ENCODE assay signal across 1 cellular context in the genomic region with DNA sequence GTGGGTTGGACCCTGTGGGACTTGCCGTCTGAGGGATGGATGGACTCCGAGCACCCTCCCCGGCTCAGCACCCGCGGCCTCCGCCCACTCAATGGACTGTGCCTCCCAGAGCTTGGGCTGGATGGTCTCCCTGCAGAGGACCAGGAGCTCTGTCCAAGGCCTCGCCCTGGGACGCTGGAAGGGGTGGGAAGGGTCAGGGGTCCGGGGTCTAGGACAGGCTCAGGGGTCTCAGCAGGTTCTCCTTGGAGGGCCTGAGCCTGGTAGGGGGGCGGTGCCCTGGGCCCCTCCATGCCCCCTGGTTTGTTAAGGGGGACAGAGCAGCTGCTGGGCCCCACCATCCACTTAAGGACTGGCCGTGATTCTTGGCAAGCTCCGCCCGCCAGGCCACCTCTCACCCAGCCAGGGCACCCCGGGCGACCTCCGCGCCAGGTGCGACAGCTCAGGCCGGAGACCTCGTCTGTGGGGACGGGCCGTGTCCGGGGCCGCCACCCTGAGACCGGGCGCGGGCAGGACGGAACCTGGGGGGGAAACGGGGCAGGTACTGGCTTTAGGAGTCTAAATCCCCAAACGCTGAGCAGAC.
TF ChIP-seq lines count a peak whose summit lies in the region.

No MANE protein-coding gene starts in this region.

TF ChIP-seq in HepG2, 621 proteins besides CTCF, POLR2A, EP300 and RAD21 (continues in another document):
- no peak for TF ChIP-seq DR1 (CRISPR knock-in tag; IDR thresholded peaks at IDR 0.05)
- no peak for TF ChIP-seq HNF4A (CRISPR knock-in tag; IDR thresholded peaks at IDR 0.05)
- no peak for TF ChIP-seq ZNF670 (CRISPR knock-in tag; IDR thresholded peaks at IDR 0.05; ENCODE audit: borderline replicate concordance)
- no peak for TF ChIP-seq POGZ (CRISPR knock-in tag; IDR thresholded peaks at IDR 0.05)
- TF ChIP-seq ZNF317 (CRISPR knock-in tag; IDR thresholded peaks at IDR 0.05): no peak
- TF ChIP-seq ETV6 (CRISPR knock-in tag; conservative IDR thresholded peaks at IDR 0.05): no peak
- TF ChIP-seq TBX3 (IDR thresholded peaks at IDR 0.05; ENCODE audit: borderline replicate concordance): no peak
- TF ChIP-seq THAP11 (CRISPR knock-in tag; IDR thresholded peaks at IDR 0.05): peak; percentile 9; the same call in 1 of the 2 replicates
- TF ChIP-seq, protein P1, sequence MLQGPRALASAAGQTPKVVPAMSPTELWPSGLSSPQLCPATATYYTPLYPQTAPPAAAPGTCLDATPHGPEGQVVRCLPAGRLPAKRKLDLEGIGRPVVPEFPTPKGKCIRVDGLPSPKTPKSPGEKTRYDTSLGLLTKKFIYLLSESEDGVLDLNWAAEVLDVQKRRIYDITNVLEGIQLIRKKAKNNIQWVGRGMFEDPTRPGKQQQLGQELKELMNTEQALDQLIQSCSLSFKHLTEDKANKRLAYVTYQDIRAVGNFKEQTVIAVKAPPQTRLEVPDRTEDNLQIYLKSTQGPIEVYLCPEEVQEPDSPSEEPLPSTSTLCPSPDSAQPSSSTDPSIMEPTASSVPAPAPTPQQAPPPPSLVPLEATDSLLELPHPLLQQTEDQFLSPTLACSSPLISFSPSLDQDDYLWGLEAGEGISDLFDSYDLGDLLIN (CRISPR knock-in tag; IDR thresholded peaks at IDR 0.05; ENCODE audit: borderline replicate concordance): no peak
- no peak for TF ChIP-seq ZNF563 (CRISPR knock-in tag; IDR thresholded peaks at IDR 0.05)
- TF ChIP-seq, protein P2, sequence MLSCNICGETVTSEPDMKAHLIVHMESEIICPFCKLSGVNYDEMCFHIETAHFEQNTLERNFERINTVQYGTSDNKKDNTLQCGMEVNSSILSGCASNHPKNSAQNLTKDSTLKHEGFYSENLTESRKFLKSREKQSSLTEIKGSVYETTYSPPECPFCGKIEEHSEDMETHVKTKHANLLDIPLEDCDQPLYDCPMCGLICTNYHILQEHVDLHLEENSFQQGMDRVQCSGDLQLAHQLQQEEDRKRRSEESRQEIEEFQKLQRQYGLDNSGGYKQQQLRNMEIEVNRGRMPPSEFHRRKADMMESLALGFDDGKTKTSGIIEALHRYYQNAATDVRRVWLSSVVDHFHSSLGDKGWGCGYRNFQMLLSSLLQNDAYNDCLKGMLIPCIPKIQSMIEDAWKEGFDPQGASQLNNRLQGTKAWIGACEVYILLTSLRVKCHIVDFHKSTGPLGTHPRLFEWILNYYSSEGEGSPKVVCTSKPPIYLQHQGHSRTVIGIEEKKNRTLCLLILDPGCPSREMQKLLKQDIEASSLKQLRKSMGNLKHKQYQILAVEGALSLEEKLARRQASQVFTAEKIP (CRISPR knock-in tag; IDR thresholded peaks at IDR 0.05; ENCODE audit: borderline replicate concordance): no peak
- no peak for TF ChIP-seq SP2 (CRISPR knock-in tag; IDR thresholded peaks at IDR 0.05)
- TF ChIP-seq IRF2 (CRISPR knock-in tag; IDR thresholded peaks at IDR 0.05): no peak
- TF ChIP-seq, protein P3, sequence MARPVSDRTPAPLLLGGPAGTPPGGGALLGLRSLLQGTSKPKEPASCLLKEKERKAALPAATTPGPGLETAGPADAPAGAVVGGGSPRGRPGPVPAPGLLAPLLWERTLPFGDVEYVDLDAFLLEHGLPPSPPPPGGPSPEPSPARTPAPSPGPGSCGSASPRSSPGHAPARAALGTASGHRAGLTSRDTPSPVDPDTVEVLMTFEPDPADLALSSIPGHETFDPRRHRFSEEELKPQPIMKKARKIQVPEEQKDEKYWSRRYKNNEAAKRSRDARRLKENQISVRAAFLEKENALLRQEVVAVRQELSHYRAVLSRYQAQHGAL (CRISPR knock-in tag; IDR thresholded peaks at IDR 0.05; ENCODE audit: not compliant biosample characterization): no peak
- TF ChIP-seq ZNF350 (CRISPR knock-in tag; IDR thresholded peaks at IDR 0.05; ENCODE audit: borderline replicate concordance, low read depth): no peak
- no peak for TF ChIP-seq KAT7 (CRISPR knock-in tag; IDR thresholded peaks at IDR 0.05; ENCODE audit: borderline replicate concordance)
- TF ChIP-seq, protein P4, sequence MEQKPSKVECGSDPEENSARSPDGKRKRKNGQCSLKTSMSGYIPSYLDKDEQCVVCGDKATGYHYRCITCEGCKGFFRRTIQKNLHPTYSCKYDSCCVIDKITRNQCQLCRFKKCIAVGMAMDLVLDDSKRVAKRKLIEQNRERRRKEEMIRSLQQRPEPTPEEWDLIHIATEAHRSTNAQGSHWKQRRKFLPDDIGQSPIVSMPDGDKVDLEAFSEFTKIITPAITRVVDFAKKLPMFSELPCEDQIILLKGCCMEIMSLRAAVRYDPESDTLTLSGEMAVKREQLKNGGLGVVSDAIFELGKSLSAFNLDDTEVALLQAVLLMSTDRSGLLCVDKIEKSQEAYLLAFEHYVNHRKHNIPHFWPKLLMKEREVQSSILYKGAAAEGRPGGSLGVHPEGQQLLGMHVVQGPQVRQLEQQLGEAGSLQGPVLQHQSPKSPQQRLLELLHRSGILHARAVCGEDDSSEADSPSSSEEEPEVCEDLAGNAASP (CRISPR knock-in tag; IDR thresholded peaks at IDR 0.05; ENCODE audit: borderline replicate concordance): no peak
- TF ChIP-seq REXO4 (CRISPR knock-in tag; IDR thresholded peaks at IDR 0.05; ENCODE audit: borderline replicate concordance): no peak
- TF ChIP-seq CREB1 (IDR thresholded peaks at IDR 0.05): no peak
- no peak for TF ChIP-seq CREB1 (CRISPR knock-in tag; IDR thresholded peaks at IDR 0.05)
- TF ChIP-seq NFE2L1 (CRISPR knock-in tag; IDR thresholded peaks at IDR 0.05; ENCODE audit: borderline replicate concordance): no peak
- TF ChIP-seq, protein P5, sequence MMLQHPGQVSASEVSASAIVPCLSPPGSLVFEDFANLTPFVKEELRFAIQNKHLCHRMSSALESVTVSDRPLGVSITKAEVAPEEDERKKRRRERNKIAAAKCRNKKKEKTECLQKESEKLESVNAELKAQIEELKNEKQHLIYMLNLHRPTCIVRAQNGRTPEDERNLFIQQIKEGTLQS (CRISPR knock-in tag; IDR thresholded peaks at IDR 0.05): no peak
- TF ChIP-seq, protein P6, sequence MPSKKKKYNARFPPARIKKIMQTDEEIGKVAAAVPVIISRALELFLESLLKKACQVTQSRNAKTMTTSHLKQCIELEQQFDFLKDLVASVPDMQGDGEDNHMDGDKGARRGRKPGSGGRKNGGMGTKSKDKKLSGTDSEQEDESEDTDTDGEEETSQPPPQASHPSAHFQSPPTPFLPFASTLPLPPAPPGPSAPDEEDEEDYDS (CRISPR knock-in tag; IDR thresholded peaks at IDR 0.05): no peak
- no peak for TF ChIP-seq ATF7-NPFF (CRISPR knock-in tag; IDR thresholded peaks at IDR 0.05; ENCODE audit: low read depth)
- TF ChIP-seq, protein P7, sequence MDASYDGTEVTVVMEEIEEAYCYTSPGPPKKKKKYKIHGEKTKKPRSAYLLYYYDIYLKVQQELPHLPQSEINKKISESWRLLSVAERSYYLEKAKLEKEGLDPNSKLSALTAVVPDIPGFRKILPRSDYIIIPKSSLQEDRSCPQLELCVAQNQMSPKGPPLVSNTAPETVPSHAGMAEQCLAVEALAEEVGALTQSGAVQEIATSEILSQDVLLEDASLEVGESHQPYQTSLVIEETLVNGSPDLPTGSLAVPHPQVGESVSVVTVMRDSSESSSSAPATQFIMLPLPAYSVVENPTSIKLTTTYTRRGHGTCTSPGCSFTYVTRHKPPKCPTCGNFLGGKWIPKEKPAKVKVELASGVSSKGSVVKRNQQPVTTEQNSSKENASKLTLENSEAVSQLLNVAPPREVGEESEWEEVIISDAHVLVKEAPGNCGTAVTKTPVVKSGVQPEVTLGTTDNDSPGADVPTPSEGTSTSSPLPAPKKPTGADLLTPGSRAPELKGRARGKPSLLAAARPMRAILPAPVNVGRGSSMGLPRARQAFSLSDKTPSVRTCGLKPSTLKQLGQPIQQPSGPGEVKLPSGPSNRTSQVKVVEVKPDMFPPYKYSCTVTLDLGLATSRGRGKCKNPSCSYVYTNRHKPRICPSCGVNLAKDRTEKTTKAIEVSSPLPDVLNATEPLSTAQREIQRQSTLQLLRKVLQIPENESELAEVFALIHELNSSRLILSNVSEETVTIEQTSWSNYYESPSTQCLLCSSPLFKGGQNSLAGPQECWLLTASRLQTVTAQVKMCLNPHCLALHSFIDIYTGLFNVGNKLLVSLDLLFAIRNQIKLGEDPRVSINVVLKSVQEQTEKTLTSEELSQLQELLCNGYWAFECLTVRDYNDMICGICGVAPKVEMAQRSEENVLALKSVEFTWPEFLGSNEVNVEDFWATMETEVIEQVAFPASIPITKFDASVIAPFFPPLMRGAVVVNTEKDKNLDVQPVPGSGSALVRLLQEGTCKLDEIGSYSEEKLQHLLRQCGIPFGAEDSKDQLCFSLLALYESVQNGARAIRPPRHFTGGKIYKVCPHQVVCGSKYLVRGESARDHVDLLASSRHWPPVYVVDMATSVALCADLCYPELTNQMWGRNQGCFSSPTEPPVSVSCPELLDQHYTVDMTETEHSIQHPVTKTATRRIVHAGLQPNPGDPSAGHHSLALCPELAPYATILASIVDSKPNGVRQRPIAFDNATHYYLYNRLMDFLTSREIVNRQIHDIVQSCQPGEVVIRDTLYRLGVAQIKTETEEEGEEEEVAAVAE (CRISPR knock-in tag; IDR thresholded peaks at IDR 0.05; ENCODE audit: borderline replicate concordance): no peak
- TF ChIP-seq CBFB (CRISPR knock-in tag; IDR thresholded peaks at IDR 0.05): no peak
- TF ChIP-seq NKX3-1 (CRISPR knock-in tag; IDR thresholded peaks at IDR 0.05): no peak
- no peak for TF ChIP-seq BRCA1 (CRISPR knock-in tag; IDR thresholded peaks at IDR 0.05)
- no peak for TF ChIP-seq HOXA7 (CRISPR knock-in tag; IDR thresholded peaks at IDR 0.05)
- TF ChIP-seq MIER3 (CRISPR knock-in tag; IDR thresholded peaks at IDR 0.05; ENCODE audit: borderline replicate concordance): 0 out of 2 replicates have a peak, but pooled peaks have one; percentile 3
- no peak for TF ChIP-seq MAFF (IDR thresholded peaks at IDR 0.05; ENCODE audit: low read depth, low read length)
- no peak for TF ChIP-seq RBM22 (optimal IDR thresholded peaks at IDR 0.05; ENCODE audit: low read length)
- no peak for TF ChIP-seq ZNF652 (CRISPR knock-in tag; IDR thresholded peaks at IDR 0.05; ENCODE audit: borderline replicate concordance, low read depth)
- TF ChIP-seq ZKSCAN5 (CRISPR knock-in tag; IDR thresholded peaks at IDR 0.05): no peak
- TF ChIP-seq, protein P8, sequence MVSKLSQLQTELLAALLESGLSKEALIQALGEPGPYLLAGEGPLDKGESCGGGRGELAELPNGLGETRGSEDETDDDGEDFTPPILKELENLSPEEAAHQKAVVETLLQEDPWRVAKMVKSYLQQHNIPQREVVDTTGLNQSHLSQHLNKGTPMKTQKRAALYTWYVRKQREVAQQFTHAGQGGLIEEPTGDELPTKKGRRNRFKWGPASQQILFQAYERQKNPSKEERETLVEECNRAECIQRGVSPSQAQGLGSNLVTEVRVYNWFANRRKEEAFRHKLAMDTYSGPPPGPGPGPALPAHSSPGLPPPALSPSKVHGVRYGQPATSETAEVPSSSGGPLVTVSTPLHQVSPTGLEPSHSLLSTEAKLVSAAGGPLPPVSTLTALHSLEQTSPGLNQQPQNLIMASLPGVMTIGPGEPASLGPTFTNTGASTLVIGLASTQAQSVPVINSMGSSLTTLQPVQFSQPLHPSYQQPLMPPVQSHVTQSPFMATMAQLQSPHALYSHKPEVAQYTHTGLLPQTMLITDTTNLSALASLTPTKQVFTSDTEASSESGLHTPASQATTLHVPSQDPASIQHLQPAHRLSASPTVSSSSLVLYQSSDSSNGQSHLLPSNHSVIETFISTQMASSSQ (IDR thresholded peaks at IDR 0.05; ENCODE audit: low read depth): no peak
- TF ChIP-seq, protein P8 (CRISPR knock-in tag; IDR thresholded peaks at IDR 0.05; ENCODE audit: borderline replicate concordance): 0 out of 2 replicates have a peak, but pooled peaks have one; percentile 11
- TF ChIP-seq, protein P9, sequence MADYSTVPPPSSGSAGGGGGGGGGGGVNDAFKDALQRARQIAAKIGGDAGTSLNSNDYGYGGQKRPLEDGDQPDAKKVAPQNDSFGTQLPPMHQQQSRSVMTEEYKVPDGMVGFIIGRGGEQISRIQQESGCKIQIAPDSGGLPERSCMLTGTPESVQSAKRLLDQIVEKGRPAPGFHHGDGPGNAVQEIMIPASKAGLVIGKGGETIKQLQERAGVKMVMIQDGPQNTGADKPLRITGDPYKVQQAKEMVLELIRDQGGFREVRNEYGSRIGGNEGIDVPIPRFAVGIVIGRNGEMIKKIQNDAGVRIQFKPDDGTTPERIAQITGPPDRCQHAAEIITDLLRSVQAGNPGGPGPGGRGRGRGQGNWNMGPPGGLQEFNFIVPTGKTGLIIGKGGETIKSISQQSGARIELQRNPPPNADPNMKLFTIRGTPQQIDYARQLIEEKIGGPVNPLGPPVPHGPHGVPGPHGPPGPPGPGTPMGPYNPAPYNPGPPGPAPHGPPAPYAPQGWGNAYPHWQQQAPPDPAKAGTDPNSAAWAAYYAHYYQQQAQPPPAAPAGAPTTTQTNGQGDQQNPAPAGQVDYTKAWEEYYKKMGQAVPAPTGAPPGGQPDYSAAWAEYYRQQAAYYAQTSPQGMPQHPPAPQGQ (CRISPR knock-in tag; IDR thresholded peaks at IDR 0.05; ENCODE audit: borderline replicate concordance): no peak
- no peak for TF ChIP-seq ARID2 (CRISPR knock-in tag; IDR thresholded peaks at IDR 0.05; ENCODE audit: borderline replicate concordance)
- no peak; the same call in 1 of the 2 replicates for TF ChIP-seq NCOA1 (CRISPR knock-in tag; IDR thresholded peaks at IDR 0.05)
- TF ChIP-seq ATRX (CRISPR knock-in tag; IDR thresholded peaks at IDR 0.05; ENCODE audit: borderline replicate concordance): no peak
- TF ChIP-seq, protein P10, sequence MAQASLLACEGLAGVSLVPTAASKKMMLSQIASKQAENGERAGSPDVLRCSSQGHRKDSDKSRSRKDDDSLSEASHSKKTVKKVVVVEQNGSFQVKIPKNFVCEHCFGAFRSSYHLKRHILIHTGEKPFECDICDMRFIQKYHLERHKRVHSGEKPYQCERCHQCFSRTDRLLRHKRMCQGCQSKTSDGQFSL (CRISPR knock-in tag; IDR thresholded peaks at IDR 0.05): no peak
- no peak for TF ChIP-seq ZNF773 (CRISPR knock-in tag; IDR thresholded peaks at IDR 0.05; ENCODE audit: borderline replicate concordance)
- no peak for TF ChIP-seq EED (CRISPR knock-in tag; IDR thresholded peaks at IDR 0.05)
- no peak for TF ChIP-seq REL (CRISPR knock-in tag; conservative IDR thresholded peaks at IDR 0.05)
- TF ChIP-seq PHF20 (CRISPR knock-in tag; IDR thresholded peaks at IDR 0.05): no peak
